In the genomic region with DNA sequence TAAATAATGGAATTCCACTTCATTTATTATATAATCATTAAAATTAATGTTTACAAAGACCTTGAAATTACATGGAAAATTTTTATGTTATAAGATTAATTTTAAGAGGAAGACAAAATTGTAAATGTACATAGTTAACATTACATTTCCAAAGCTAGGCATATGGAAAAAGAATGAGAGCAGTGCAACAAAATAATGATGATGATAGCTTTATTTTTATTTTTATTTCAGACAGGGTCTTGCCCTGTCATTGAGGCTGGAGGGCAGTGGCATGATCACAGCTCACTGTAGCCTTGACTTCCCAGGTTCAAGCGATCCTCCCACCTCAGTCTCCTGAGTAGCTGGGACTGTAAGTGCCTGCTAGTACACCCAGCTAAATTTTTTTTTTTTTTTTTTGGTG, we compare ENCODE assay signal across 32 cellular contexts.
"Had no signal": no experiment of that assay in that cellular context is flagged by ENCODE, and none has a peak within 500 bp of the region (broad histone marks: within the 10 kb centered on the region; RNA-seq: fewer than 3 reads in every experiment).

No MANE protein-coding gene starts in this region.

- H3K27me3 Mint-ChIP-seq: activated CD8-positive, alpha-beta T cell treated with anti-CD3 and anti-CD28 coated beads for 36 hours; activated naive CD8-positive, alpha-beta T cell; activated T-helper 17 cell treated with anti-CD3 and anti-CD28 coated beads, Interleukin-2, amount 50 U/mL, for 72 hours; dendritic cell treated with granulocyte-macrophage colony-stimulating factor and Interleukin-4, amounts not matched to agents 40 ng/mL and 50 ng/mL, for 4 days had no signal

- H3K27ac ChIP-seq: brain microvascular endothelial cell, coronary artery, dorsolateral prefrontal cortex had no signal

- H3K4me1 Mint-ChIP-seq: activated CD4-positive, alpha-beta T cell treated with anti-CD3 and anti-CD28 coated beads for 36 hours; activated T-helper 17 cell treated with anti-CD3 and anti-CD28 coated beads, Interleukin-2, amount 50 U/mL, for 72 hours; central memory CD8-positive, alpha-beta T cell; endodermal cell had no signal

- DNase-seq: activated CD4-positive, alpha-beta T cell treated with anti-CD3 and anti-CD28 coated beads for 36 hours; activated CD4-positive, alpha-beta T cell treated with anti-CD3 and anti-CD28 coated beads, Interleukin-2, amount 50 U/mL, for 1 hour; activated CD4-positive, alpha-beta T cell treated with anti-CD3 and anti-CD28 coated beads, Interleukin-2, amount 50 U/mL, for 48 hours; activated CD4-positive, CD25-positive, alpha-beta regulatory T cell; activated CD4-positive, CD25-positive, alpha-beta regulatory T cell treated with anti-CD3 and anti-CD28 coated beads, Interleukin-2, amount 50 U/mL, for 72 hours; activated CD8-positive, alpha-beta memory T cell treated with anti-CD3 and anti-CD28 coated beads for 24 hours; activated CD8-positive, alpha-beta T cell treated with anti-CD3 and anti-CD28 coated beads for 36 hours; activated effector memory CD4-positive, alpha-beta T cell treated with Interleukin-2 at 50 U/mL for 16 hours; activated gamma-delta T cell treated with Interleukin-2 at 50 U/mL for 16 hours; activated naive CD4-positive, alpha-beta T cell treated with anti-CD3 and anti-CD28 coated beads, Interleukin-2, amount 50 U/mL, for 16 hours; activated naive CD4-positive, alpha-beta T cell treated with Interleukin-2 at 50 U/mL for 16 hours; activated T-cell treated with anti-CD3 and anti-CD28 coated beads, Interleukin-2, amount 50 U/mL, for 4 hours; amniotic stem cell; anterior cingulate cortex; brain microvascular endothelial cell; dorsolateral prefrontal cortex; effector memory CD4-positive, alpha-beta T cell; endodermal cell; foreskin fibroblast; gastrocnemius medialis; glutamatergic neuron; heart left ventricle; T-helper 1 cell; T-helper 2 cell had no signal

- H3K4me3 Mint-ChIP-seq: activated CD4-positive, alpha-beta T cell treated with anti-CD3 and anti-CD28 coated beads for 36 hours; activated CD8-positive, alpha-beta T cell treated with anti-CD3 and anti-CD28 coated beads for 36 hours; activated naive CD8-positive, alpha-beta T cell; activated T-cell treated with anti-CD3 and anti-CD28 coated beads, Interleukin-2, amount 50 U/mL, for 4 hours; activated T-helper 17 cell treated with anti-CD3 and anti-CD28 coated beads, Interleukin-2, amount 50 U/mL, for 72 hours; central memory CD8-positive, alpha-beta T cell; dendritic cell treated with granulocyte-macrophage colony-stimulating factor and Interleukin-4, amounts not matched to agents 40 ng/mL and 50 ng/mL, for 4 days; endodermal cell had no signal

- H3K27ac Mint-ChIP-seq: activated CD4-positive, alpha-beta T cell treated with anti-CD3 and anti-CD28 coated beads for 36 hours; activated CD8-positive, alpha-beta T cell treated with anti-CD3 and anti-CD28 coated beads for 36 hours; activated naive CD8-positive, alpha-beta T cell; activated T-helper 17 cell treated with anti-CD3 and anti-CD28 coated beads, Interleukin-2, amount 50 U/mL, for 72 hours; endodermal cell had no signal

- H3K36me3 Mint-ChIP-seq: activated naive CD8-positive, alpha-beta T cell had no signal

- H3K9me3 ChIP-seq: gastrocnemius medialis had no signal

- H3K4me3 ChIP-seq: coronary artery, dorsolateral prefrontal cortex, gastrocnemius medialis, heart left ventricle had no signal

- H3K27me3 ChIP-seq: brain microvascular endothelial cell, dorsolateral prefrontal cortex, gastrocnemius medialis, heart left ventricle had no signal

- H3K9me3 Mint-ChIP-seq: activated T-cell treated with anti-CD3 and anti-CD28 coated beads, Interleukin-2, amount 50 U/mL, for 4 hours; activated T-helper 17 cell treated with anti-CD3 and anti-CD28 coated beads, Interleukin-2, amount 50 U/mL, for 72 hours; central memory CD8-positive, alpha-beta T cell had no signal

- ATAC-seq: activated CD4-positive, alpha-beta T cell treated with anti-CD3 and anti-CD28 coated beads for 36 hours; activated CD8-positive, alpha-beta T cell treated with anti-CD3 and anti-CD28 coated beads for 36 hours; activated T-cell treated with anti-CD3 and anti-CD28 coated beads, Interleukin-2, amount 50 U/mL, for 4 hours; activated T-helper 17 cell treated with anti-CD3 and anti-CD28 coated beads, Interleukin-2, amount 50 U/mL, for 72 hours; esophagus mucosa had no signal

- FAIRE-seq: astrocyte, bronchial epithelial cell had no signal

- H3K36me3 ChIP-seq: brain microvascular endothelial cell, gastrocnemius medialis, heart left ventricle had no signal
